36 cellular contexts compared by ENCODE assay signal in the genomic region with DNA sequence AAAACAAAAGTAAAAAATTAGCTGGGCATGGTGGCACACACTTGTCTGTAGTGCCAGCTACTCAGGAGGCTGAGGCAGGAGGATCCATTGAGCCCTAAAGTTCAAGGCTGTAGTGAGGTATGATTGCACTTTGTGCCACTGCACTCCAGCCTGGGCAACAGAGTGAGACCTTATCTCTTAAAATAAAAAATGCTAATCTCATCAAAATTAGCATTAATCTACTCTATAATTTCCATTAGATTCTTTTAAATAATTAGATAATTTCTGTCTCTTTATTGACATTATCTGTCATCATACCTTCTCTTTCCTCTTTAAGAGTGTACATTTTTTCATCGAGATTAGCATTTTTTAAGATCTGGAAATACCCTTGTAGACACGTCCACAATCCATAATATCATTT. TPM values are rescaled to one million over a fixed set of nuclear protein-coding genes. Genes with fewer than 3 reads are reported as not detected.
"Had no signal": no experiment of that assay in that cellular context is flagged by ENCODE, and none has a peak within 500 bp of the region (broad histone marks: within the 10 kb centered on the region; RNA-seq: fewer than 3 reads in every experiment).

No MANE protein-coding gene starts in this region.

- DNase-seq: Karpas-422, Kasumi-1, MG63, MM.1S, MV-4-11, NCI-H1048, NCI-H1092, NCI-H1092 treated with DMSO at 0.1 percent for 48 hours, NCI-H1105, NCI-H1105 treated with DMSO at 0.1 percent for 48 hours, NCI-H1417, NCI-H1417 treated with DMSO at 0.1 percent for 48 hours, NCI-H1436, NCI-H1436 treated with DMSO at 0.1 percent for 48 hours, NCI-H146, NCI-H1694, NCI-H1694 treated with DMSO at 0.1 percent for 48 hours, NCI-H187, NCI-H187 treated with DMSO at 0.1 percent for 48 hours, NCI-H1930, NCI-H2029, NCI-H2029 treated with DMSO at 0.1 percent for 48 hours, NCI-H2081, NCI-H2081 treated with DMSO at 0.1 percent for 48 hours, NCI-H2107, NCI-H2171, NCI-H2171 treated with DMSO at 0.1 percent for 48 hours, NCI-H2227 treated with DMSO at 0.1 percent for 48 hours, NCI-H226, NCI-H345, NCI-H446, NCI-H446 treated with DMSO at 0.1 percent for 48 hours, NCI-H510A, NCI-H510A treated with DMSO at 0.1 percent for 48 hours had no signal

- H3K4me3 ChIP-seq: MG63 had no signal

- H3K27me3 ChIP-seq: MG63 had no signal

- H3K36me3 ChIP-seq: MG63 had no signal

RNA-seq across cellular contexts. Expression of gene PHACTR3, which starts 48.0 kb away (rescaled TPM):
- total RNA-seq: M059J, NCI-H460 had no signal
